1 cellular context compared by ENCODE assay signal in the genomic region with DNA sequence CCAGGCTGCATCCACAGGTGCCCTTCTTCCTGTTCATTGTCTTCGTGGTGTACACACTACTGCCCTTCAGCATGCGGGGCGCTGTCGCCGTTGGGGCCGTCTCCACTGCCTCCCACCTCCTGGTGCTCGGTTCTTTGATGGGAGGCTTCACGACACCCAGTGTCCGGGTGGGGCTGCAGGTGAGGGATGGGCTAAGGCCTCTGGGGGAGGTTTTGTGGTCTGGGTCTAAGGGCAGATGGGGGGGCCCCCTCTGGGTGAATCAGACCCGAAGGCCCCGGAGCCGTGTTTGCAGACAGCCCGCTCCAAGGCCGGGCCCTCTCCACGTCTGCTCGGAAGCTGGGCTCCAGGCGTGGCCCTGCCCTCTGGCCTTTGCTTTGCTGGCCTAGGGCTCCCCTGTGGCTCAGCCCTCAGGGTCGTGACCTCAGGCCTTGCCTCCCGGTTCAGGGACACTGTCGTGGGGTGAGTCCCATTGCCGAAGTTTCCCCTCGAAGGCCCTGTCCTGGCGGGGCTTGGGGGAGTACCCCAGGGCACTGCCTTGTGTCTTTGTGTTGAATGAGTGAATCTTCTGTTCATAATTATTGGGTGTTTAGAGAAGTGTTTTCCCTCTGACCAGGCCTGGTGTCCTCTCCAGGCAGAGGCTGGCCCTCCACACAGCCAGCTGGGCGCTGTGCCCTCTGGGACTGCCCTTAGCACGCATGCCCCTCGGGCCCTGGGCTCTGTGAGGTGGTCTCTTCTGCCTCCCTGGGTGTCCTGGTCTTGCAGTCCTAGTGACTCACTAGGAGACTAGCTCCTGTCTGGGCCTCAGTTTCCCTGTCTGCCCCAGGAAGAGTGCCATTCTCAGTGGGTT.
TF ChIP-seq lines count a peak whose summit lies in the region.

No MANE protein-coding gene starts in this region.

TF ChIP-seq in HepG2, 621 proteins besides CTCF, POLR2A, EP300 and RAD21 (continued from another document and continues in another):
- TF ChIP-seq, protein P1, sequence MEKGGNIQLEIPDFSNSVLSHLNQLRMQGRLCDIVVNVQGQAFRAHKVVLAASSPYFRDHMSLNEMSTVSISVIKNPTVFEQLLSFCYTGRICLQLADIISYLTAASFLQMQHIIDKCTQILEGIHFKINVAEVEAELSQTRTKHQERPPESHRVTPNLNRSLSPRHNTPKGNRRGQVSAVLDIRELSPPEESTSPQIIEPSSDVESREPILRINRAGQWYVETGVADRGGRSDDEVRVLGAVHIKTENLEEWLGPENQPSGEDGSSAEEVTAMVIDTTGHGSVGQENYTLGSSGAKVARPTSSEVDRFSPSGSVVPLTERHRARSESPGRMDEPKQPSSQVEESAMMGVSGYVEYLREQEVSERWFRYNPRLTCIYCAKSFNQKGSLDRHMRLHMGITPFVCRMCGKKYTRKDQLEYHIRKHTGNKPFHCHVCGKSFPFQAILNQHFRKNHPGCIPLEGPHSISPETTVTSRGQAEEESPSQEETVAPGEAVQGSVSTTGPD (CRISPR knock-in tag; IDR thresholded peaks at IDR 0.05): no peak; the same call in 1 of the 2 replicates
- TF ChIP-seq YY1 (IDR thresholded peaks at IDR 0.05; ENCODE audit: insufficient read depth, insufficient replicate concordance, low read depth, low read length) (no peak), RORA (CRISPR knock-in tag; IDR thresholded peaks at IDR 0.05) (no peak), ATF7 (IDR thresholded peaks at IDR 0.05) (no peak), ATF7 (CRISPR knock-in tag; IDR thresholded peaks at IDR 0.05) (0 out of 2 replicates have a peak, but pooled peaks have one; percentile 32), ATM (IDR thresholded peaks at IDR 0.05; ENCODE audit: borderline replicate concordance) (no peak), NPAS2 (CRISPR knock-in tag; IDR thresholded peaks at IDR 0.05; ENCODE audit: borderline replicate concordance) (no peak), ZNF121 (CRISPR knock-in tag; IDR thresholded peaks at IDR 0.05) (0 out of 2 replicates have a peak, but pooled peaks have one; percentile 25), MTA3 (CRISPR knock-in tag; IDR thresholded peaks at IDR 0.05) (no peak), MEIS2 (CRISPR knock-in tag; IDR thresholded peaks at IDR 0.05) (no peak; the same call in 1 of the 2 replicates), ZNF746 (CRISPR knock-in tag; IDR thresholded peaks at IDR 0.05) (peak; percentile 93), ARHGAP35 (CRISPR knock-in tag; IDR thresholded peaks at IDR 0.05; ENCODE audit: borderline replicate concordance) (peak; percentile 73; the same call in 1 of the 2 replicates), CEBPG (CRISPR knock-in tag; IDR thresholded peaks at IDR 0.05) (peak; percentile 13; the same call in 1 of the 2 replicates), ZNF720 (CRISPR knock-in tag; IDR thresholded peaks at IDR 0.05) (no peak), ZNF34 (CRISPR knock-in tag; IDR thresholded peaks at IDR 0.05; ENCODE audit: borderline replicate concordance) (no peak), KDM1A (CRISPR knock-in tag; IDR thresholded peaks at IDR 0.05) (peak; percentile 52; the same call in 1 of the 2 replicates), HMG20A (CRISPR knock-in tag; IDR thresholded peaks at IDR 0.05; ENCODE audit: borderline replicate concordance) (peak; percentile 63; the same call in 1 of the 2 replicates), ATRX (CRISPR knock-in tag; IDR thresholded peaks at IDR 0.05; ENCODE audit: borderline replicate concordance) (no peak), ZIK1 (CRISPR knock-in tag; IDR thresholded peaks at IDR 0.05; ENCODE audit: borderline replicate concordance, low read depth) (no peak), FOXC1 (CRISPR knock-in tag; IDR thresholded peaks at IDR 0.05; ENCODE audit: borderline replicate concordance) (0 out of 2 replicates have a peak, but pooled peaks have one; percentile 42), RXRA (CRISPR knock-in tag; IDR thresholded peaks at IDR 0.05) (peak; percentile 95), TSC22D2 (CRISPR knock-in tag; IDR thresholded peaks at IDR 0.05; ENCODE audit: borderline replicate concordance) (peak; percentile 55; the same call in 1 of the 2 replicates), ZSCAN31 (CRISPR knock-in tag; IDR thresholded peaks at IDR 0.05; ENCODE audit: low read depth) (no peak), SATB2 (CRISPR knock-in tag; IDR thresholded peaks at IDR 0.05) (no peak), KLF15 (CRISPR knock-in tag; IDR thresholded peaks at IDR 0.05; ENCODE audit: borderline replicate concordance) (no peak), POLR2G (IDR thresholded peaks at IDR 0.05; ENCODE audit: low read depth, low read length) (no peak), PHF21A (CRISPR knock-in tag; IDR thresholded peaks at IDR 0.05) (peak; percentile 95), FOXA1 (IDR thresholded peaks at IDR 0.05) (no peak), FOXA1 (CRISPR knock-in tag; IDR thresholded peaks at IDR 0.05) (peak; percentile 30; the same call in 1 of the 2 replicates)
- TF ChIP-seq, protein P2, sequence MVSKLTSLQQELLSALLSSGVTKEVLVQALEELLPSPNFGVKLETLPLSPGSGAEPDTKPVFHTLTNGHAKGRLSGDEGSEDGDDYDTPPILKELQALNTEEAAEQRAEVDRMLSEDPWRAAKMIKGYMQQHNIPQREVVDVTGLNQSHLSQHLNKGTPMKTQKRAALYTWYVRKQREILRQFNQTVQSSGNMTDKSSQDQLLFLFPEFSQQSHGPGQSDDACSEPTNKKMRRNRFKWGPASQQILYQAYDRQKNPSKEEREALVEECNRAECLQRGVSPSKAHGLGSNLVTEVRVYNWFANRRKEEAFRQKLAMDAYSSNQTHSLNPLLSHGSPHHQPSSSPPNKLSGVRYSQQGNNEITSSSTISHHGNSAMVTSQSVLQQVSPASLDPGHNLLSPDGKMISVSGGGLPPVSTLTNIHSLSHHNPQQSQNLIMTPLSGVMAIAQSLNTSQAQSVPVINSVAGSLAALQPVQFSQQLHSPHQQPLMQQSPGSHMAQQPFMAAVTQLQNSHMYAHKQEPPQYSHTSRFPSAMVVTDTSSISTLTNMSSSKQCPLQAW (CRISPR knock-in tag; IDR thresholded peaks at IDR 0.05): peak; percentile 85
- TF ChIP-seq, protein P3, sequence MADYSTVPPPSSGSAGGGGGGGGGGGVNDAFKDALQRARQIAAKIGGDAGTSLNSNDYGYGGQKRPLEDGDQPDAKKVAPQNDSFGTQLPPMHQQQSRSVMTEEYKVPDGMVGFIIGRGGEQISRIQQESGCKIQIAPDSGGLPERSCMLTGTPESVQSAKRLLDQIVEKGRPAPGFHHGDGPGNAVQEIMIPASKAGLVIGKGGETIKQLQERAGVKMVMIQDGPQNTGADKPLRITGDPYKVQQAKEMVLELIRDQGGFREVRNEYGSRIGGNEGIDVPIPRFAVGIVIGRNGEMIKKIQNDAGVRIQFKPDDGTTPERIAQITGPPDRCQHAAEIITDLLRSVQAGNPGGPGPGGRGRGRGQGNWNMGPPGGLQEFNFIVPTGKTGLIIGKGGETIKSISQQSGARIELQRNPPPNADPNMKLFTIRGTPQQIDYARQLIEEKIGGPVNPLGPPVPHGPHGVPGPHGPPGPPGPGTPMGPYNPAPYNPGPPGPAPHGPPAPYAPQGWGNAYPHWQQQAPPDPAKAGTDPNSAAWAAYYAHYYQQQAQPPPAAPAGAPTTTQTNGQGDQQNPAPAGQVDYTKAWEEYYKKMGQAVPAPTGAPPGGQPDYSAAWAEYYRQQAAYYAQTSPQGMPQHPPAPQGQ (CRISPR knock-in tag; IDR thresholded peaks at IDR 0.05; ENCODE audit: borderline replicate concordance): no peak
- TF ChIP-seq, protein P4, sequence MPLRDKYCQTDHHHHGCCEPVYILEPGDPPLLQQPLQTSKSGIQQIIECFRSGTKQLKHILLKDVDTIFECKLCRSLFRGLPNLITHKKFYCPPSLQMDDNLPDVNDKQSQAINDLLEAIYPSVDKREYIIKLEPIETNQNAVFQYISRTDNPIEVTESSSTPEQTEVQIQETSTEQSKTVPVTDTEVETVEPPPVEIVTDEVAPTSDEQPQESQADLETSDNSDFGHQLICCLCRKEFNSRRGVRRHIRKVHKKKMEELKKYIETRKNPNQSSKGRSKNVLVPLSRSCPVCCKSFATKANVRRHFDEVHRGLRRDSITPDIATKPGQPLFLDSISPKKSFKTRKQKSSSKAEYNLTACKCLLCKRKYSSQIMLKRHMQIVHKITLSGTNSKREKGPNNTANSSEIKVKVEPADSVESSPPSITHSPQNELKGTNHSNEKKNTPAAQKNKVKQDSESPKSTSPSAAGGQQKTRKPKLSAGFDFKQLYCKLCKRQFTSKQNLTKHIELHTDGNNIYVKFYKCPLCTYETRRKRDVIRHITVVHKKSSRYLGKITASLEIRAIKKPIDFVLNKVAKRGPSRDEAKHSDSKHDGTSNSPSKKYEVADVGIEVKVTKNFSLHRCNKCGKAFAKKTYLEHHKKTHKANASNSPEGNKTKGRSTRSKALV (CRISPR knock-in tag; IDR thresholded peaks at IDR 0.05): no peak
- TF ChIP-seq, protein P5, sequence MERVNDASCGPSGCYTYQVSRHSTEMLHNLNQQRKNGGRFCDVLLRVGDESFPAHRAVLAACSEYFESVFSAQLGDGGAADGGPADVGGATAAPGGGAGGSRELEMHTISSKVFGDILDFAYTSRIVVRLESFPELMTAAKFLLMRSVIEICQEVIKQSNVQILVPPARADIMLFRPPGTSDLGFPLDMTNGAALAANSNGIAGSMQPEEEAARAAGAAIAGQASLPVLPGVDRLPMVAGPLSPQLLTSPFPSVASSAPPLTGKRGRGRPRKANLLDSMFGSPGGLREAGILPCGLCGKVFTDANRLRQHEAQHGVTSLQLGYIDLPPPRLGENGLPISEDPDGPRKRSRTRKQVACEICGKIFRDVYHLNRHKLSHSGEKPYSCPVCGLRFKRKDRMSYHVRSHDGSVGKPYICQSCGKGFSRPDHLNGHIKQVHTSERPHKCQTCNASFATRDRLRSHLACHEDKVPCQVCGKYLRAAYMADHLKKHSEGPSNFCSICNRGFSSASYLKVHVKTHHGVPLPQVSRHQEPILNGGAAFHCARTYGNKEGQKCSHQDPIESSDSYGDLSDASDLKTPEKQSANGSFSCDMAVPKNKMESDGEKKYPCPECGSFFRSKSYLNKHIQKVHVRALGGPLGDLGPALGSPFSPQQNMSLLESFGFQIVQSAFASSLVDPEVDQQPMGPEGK (CRISPR knock-in tag; IDR thresholded peaks at IDR 0.05): peak; percentile 95
- TF ChIP-seq, protein P6, sequence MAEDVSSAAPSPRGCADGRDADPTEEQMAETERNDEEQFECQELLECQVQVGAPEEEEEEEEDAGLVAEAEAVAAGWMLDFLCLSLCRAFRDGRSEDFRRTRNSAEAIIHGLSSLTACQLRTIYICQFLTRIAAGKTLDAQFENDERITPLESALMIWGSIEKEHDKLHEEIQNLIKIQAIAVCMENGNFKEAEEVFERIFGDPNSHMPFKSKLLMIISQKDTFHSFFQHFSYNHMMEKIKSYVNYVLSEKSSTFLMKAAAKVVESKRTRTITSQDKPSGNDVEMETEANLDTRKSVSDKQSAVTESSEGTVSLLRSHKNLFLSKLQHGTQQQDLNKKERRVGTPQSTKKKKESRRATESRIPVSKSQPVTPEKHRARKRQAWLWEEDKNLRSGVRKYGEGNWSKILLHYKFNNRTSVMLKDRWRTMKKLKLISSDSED (CRISPR knock-in tag; IDR thresholded peaks at IDR 0.05): no peak
- TF ChIP-seq, protein P7, sequence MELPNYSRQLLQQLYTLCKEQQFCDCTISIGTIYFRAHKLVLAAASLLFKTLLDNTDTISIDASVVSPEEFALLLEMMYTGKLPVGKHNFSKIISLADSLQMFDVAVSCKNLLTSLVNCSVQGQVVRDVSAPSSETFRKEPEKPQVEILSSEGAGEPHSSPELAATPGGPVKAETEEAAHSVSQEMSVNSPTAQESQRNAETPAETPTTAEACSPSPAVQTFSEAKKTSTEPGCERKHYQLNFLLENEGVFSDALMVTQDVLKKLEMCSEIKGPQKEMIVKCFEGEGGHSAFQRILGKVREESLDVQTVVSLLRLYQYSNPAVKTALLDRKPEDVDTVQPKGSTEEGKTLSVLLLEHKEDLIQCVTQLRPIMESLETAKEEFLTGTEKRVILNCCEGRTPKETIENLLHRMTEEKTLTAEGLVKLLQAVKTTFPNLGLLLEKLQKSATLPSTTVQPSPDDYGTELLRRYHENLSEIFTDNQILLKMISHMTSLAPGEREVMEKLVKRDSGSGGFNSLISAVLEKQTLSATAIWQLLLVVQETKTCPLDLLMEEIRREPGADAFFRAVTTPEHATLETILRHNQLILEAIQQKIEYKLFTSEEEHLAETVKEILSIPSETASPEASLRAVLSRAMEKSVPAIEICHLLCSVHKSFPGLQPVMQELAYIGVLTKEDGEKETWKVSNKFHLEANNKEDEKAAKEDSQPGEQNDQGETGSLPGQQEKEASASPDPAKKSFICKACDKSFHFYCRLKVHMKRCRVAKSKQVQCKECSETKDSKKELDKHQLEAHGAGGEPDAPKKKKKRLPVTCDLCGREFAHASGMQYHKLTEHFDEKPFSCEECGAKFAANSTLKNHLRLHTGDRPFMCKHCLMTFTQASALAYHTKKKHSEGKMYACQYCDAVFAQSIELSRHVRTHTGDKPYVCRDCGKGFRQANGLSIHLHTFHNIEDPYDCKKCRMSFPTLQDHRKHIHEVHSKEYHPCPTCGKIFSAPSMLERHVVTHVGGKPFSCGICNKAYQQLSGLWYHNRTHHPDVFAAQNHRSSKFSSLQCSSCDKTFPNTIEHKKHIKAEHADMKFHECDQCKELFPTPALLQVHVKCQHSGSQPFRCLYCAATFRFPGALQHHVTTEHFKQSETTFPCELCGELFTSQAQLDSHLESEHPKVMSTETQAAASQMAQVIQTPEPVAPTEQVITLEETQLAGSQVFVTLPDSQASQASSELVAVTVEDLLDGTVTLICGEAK (IDR thresholded peaks at IDR 0.05): no peak
- TF ChIP-seq, protein P7 (CRISPR knock-in tag; IDR thresholded peaks at IDR 0.05): no peak
- TF ChIP-seq, protein P8, sequence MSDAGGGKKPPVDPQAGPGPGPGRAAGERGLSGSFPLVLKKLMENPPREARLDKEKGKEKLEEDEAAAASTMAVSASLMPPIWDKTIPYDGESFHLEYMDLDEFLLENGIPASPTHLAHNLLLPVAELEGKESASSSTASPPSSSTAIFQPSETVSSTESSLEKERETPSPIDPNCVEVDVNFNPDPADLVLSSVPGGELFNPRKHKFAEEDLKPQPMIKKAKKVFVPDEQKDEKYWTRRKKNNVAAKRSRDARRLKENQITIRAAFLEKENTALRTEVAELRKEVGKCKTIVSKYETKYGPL (CRISPR knock-in tag; IDR thresholded peaks at IDR 0.05): no peak
